13 cellular contexts compared by ENCODE assay signal in genomic region chr9:33740958-33741357, GRCh38. TPM values are rescaled to one million over a fixed set of nuclear protein-coding genes. Genes with fewer than 3 reads are reported as not detected.
"Had no signal": no experiment of that assay in that cellular context is flagged by ENCODE, and none has a peak within 500 bp of the region (broad histone marks: within the 10 kb centered on the region; RNA-seq: fewer than 3 reads in every experiment).

No MANE protein-coding gene starts in this region.

RNA-seq across cellular contexts. Expression of gene PRSS3, which starts 54.4 kb away (rescaled TPM):
- total RNA-seq: neural crest cell, occipital lobe, omental fat pad, osteocyte, progenitor cell of endocrine pancreas, right cardiac atrium, sciatic nerve, smooth muscle cell, spleen had no signal
- polyA plus RNA-seq: naive thymus-derived CD4-positive, alpha-beta T cell; naive thymus-derived CD8-positive, alpha-beta T cell; neural cell; ovary; right cardiac atrium; smooth muscle cell had no signal
